1 cellular context compared by ENCODE assay signal in genomic region chr2:144323946-144324345, GRCh38.
TF ChIP-seq lines count a peak whose summit lies in the region.

No MANE protein-coding gene starts in this region.

TF ChIP-seq in HepG2, 621 proteins besides CTCF, POLR2A, EP300 and RAD21 (continued from another document):
- TF ChIP-seq, protein P1, sequence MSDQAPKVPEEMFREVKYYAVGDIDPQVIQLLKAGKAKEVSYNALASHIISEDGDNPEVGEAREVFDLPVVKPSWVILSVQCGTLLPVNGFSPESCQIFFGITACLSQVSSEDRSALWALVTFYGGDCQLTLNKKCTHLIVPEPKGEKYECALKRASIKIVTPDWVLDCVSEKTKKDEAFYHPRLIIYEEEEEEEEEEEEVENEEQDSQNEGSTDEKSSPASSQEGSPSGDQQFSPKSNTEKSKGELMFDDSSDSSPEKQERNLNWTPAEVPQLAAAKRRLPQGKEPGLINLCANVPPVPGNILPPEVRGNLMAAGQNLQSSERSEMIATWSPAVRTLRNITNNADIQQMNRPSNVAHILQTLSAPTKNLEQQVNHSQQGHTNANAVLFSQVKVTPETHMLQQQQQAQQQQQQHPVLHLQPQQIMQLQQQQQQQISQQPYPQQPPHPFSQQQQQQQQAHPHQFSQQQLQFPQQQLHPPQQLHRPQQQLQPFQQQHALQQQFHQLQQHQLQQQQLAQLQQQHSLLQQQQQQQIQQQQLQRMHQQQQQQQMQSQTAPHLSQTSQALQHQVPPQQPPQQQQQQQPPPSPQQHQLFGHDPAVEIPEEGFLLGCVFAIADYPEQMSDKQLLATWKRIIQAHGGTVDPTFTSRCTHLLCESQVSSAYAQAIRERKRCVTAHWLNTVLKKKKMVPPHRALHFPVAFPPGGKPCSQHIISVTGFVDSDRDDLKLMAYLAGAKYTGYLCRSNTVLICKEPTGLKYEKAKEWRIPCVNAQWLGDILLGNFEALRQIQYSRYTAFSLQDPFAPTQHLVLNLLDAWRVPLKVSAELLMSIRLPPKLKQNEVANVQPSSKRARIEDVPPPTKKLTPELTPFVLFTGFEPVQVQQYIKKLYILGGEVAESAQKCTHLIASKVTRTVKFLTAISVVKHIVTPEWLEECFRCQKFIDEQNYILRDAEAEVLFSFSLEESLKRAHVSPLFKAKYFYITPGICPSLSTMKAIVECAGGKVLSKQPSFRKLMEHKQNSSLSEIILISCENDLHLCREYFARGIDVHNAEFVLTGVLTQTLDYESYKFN (CRISPR knock-in tag; conservative IDR thresholded peaks at IDR 0.05), result no peak
- TF ChIP-seq KAT8 (CRISPR knock-in tag; IDR thresholded peaks at IDR 0.05) (no peak), HNF1A (IDR thresholded peaks at IDR 0.05; ENCODE audit: low read depth) (no peak), HNF1A (CRISPR knock-in tag; IDR thresholded peaks at IDR 0.05; ENCODE audit: borderline replicate concordance) (no peak), SSRP1 (CRISPR knock-in tag; IDR thresholded peaks at IDR 0.05) (no peak), SYNCRIP (IDR thresholded peaks at IDR 0.05; ENCODE audit: insufficient read depth, low read depth, low read length) (no peak), HNRNPL (IDR thresholded peaks at IDR 0.05; ENCODE audit: low read depth, low read length) (no peak), AGO1 (IDR thresholded peaks at IDR 0.05; ENCODE audit: low read depth, low read length, poor library complexity, severe bottlenecking) (no peak)
- TF ChIP-seq, protein P2, sequence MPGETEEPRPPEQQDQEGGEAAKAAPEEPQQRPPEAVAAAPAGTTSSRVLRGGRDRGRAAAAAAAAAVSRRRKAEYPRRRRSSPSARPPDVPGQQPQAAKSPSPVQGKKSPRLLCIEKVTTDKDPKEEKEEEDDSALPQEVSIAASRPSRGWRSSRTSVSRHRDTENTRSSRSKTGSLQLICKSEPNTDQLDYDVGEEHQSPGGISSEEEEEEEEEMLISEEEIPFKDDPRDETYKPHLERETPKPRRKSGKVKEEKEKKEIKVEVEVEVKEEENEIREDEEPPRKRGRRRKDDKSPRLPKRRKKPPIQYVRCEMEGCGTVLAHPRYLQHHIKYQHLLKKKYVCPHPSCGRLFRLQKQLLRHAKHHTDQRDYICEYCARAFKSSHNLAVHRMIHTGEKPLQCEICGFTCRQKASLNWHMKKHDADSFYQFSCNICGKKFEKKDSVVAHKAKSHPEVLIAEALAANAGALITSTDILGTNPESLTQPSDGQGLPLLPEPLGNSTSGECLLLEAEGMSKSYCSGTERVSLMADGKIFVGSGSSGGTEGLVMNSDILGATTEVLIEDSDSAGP (CRISPR knock-in tag; IDR thresholded peaks at IDR 0.05; ENCODE audit: borderline replicate concordance), result no peak
TF ChIP-seq in HepG2: peak in this region for 0.
